Comparison of ENCODE assay signal across 8 cellular contexts in genomic region chr2:37585982-37586621, GRCh38.
A peak's percentile ranks its signal among the peaks of the same experiment; 100 is the strongest.
DNase-seq lines count a peak whose midpoint lies in the region; ATAC-seq and TF ChIP-seq lines count a peak whose summit lies in the region.

No MANE protein-coding gene starts in this region.

- DNase-seq in GDM1 (lab: John Stamatoyannopoulos, UW) (peak; percentile 31), dermis blood vessel endothelial cell (peak; percentile 88), non-pigmented ciliary epithelial cell (ENCODE audit: low read depth) (peak; percentile 86), tibial artery (peak; percentile 81 to 83)
- DNase-seq in activated CD4-positive, alpha-beta T cell treated with anti-CD3 and anti-CD28 coated beads for 4 hours: peak; percentile 74 to 78

- TF ChIP-seq CTCF in tibial artery (IDR thresholded peaks at IDR 0.05): no peak

- peaks cover 0 to 56% (median 38%) of the 10 kb centered on the region in 4 donors for H3K4me1 ChIP-seq in tibial artery

- no peaks in the 10 kb centered on the region for H3K36me3 ChIP-seq in tibial artery

- no peaks in the 10 kb centered on the region for H3K9me3 ChIP-seq in tibial artery

- intact Hi-C loops in tibial artery (cut with DNase I; ENCODE audit: low total_unique reads): no loop called here

- no peaks in the 10 kb centered on the region for H3K27me3 ChIP-seq in tibial artery

- no peak overlapping the region for H3K4me3 ChIP-seq in tibial artery

- ATAC-seq in HG03442 (IDR thresholded peaks at IDR 0.05; ENCODE audit: unreplicated experiment) (peak; percentile 39), HG03571 (IDR thresholded peaks at IDR 0.05; ENCODE audit: unreplicated experiment) (no peak), GM21619 (IDR thresholded peaks at IDR 0.05; ENCODE audit: unreplicated experiment) (no peak)

- peak overlapping the region; percentile 42 to 68 for H3K27ac ChIP-seq in tibial artery

Comparison
In these comparisons a context has a peak if more than half of its experiments do, and no peak if none do; other contexts are left out.
1. DNase-seq: peak in every context shown above with its lines; median percentile 88 in dermis blood vessel endothelial cell; 86 in non-pigmented ciliary epithelial cell; 82 in tibial artery; 76 in activated CD4-positive, alpha-beta T cell treated with anti-CD3 and anti-CD28 coated beads for 4 hours; 31 in GDM1.